Comparison of ENCODE assay signal across 18 cellular contexts in the genomic region with DNA sequence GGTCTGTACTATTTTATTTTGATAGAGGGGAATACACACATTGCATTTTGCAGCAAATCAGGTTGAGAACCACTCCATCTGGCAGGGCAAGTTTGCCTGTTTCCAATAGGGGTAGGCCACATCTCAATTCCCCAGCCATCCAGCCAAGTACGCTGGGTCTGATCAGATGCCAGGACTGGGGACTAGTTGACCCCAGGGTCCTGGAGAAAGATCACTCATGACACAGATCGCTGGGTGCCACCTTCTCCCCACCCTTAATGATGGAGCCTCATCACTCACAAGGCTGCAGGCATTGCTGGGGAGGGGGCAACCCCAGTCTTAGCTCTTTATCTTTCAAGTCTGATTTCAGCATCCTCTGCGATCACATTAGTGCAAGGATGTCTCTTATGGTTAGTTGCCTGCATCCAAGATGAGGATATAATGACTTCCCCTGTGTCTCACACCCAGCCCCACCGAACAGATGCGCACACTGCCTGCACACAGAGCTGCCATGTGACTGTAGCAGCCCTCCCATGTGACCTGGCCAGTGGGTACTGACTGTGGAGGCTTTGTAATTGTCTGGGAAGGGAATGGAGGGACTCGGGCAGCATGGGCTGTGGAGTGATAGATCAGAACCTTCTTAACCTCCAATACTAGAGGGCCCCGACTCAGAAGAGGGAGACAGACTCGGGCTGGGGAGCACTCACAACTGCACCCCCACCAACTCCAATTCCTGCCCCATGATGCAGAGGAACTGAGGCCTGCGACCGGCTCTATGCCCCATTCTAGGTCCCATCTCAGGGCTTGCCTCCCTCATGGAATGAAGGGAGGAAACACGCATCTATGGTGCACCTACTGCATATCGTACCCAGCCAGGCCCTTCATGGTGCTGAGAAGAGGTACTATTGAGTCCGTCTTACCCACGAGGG.
A peak's percentile ranks its signal among the peaks of the same experiment; 100 is the strongest.
DNase-seq lines count a peak whose midpoint lies in the region; ATAC-seq and TF ChIP-seq lines count a peak whose summit lies in the region.
"Had no signal": no experiment of that assay in that cellular context is flagged by ENCODE, and none has a peak within 500 bp of the region (broad histone marks: within the 10 kb centered on the region; RNA-seq: fewer than 3 reads in every experiment).

No MANE protein-coding gene starts in this region.

- CTCF ChIA-PET in T-cell (lab: Charles Lee), result no interaction called here

- ATAC-seq in T-cell (replicated peaks in 1 of 4) (no peak), HG03175 (IDR thresholded peaks at IDR 0.05; ENCODE audit: unreplicated experiment) (no peak)
- ATAC-seq: Panc1 had no signal

- H3K27me3 Mint-ChIP-seq in T-cell (peaks cover 7 to 25% of the 10 kb centered on the region in 2 donors), type B pancreatic cell (peaks cover 44% of the 10 kb centered on the region)

- H3K27me3 ChIP-seq in dorsolateral prefrontal cortex, result no peaks in the 10 kb centered on the region
- H3K27me3 ChIP-seq: BLaER1 treated with 17β-estradiol and CSF1 and Interleukin-3, amounts not matched to agents 10 nM and 100 nM had no signal

- H3K27ac Mint-ChIP-seq in T-cell, result no peak overlapping the region
- no peak overlapping the region for H3K27ac Mint-ChIP-seq in type B pancreatic cell

- POLR2A ChIA-PET in T-cell (lab: Charles Lee), result no interaction called here

- intact Hi-C loops in dorsolateral prefrontal cortex (cut with DNase I), result no loop called here

- H3K4me1 Mint-ChIP-seq in T-cell, result no peaks in the 10 kb centered on the region
- peaks cover 10% of the 10 kb centered on the region for H3K4me1 Mint-ChIP-seq in type B pancreatic cell (ENCODE audit: unreplicated experiment)

- TF ChIP-seq CTCF in dorsolateral prefrontal cortex (IDR thresholded peaks at IDR 0.05 in 54 of 56, conservative IDR thresholded peaks at IDR 0.05 in 2 of 56; ENCODE audit: low read depth in 1 of 56, partially characterized antibody in 56 of 56) (peak in 4 of 56 donors; percentile 6 to 19 (median 18)), type B pancreatic cell (conservative IDR thresholded peaks at IDR 0.05) (no peak)

- H3K4me3 Mint-ChIP-seq in T-cell, result no peak overlapping the region
- no peak overlapping the region for H3K4me3 Mint-ChIP-seq in type B pancreatic cell

- DNase-seq in Ammon's horn (ENCODE audit: low spot score) (peak; percentile 96), dorsolateral prefrontal cortex (peak in 9 of 10 donors; percentile 88 to 96 (median 90)), midbrain (lab: John Stamatoyannopoulos, UW) (peak; percentile 91), putamen (ENCODE audit: low spot score) (peak; percentile 95), T-cell (no peak), type B pancreatic cell (ENCODE audit: extremely low spot score, unreplicated experiment) (no peak), NCI-H1930 (lab: John Stamatoyannopoulos, UW) (no peak)
- DNase-seq: 8988T, DMS 273 treated with DMSO at 0.1 percent for 48 hours, Karpas-422, MM.1S, NCI-H1105, NCI-H187, NCI-H446 treated with DMSO at 0.1 percent for 48 hours, NCI-H774 had no signal

- H3K27ac ChIP-seq in dorsolateral prefrontal cortex, result peak overlapping the region; percentile 76 to 99 (median 94)
- H3K27ac ChIP-seq: BLaER1 treated with 17β-estradiol and CSF1 and Interleukin-3, amounts not matched to agents 10 nM and 100 nM had no signal

- peak overlapping the region in 3 of 59 donors; percentile 2 to 3 (median 3) for H3K4me3 ChIP-seq in dorsolateral prefrontal cortex
- H3K4me3 ChIP-seq: BLaER1 treated with 17β-estradiol and CSF1 and Interleukin-3, amounts not matched to agents 10 nM and 100 nM had no signal

- H3K9me3 Mint-ChIP-seq in T-cell (peaks cover 0 to 5% (median 0%) of the 10 kb centered on the region in 3 donors), type B pancreatic cell (no peaks in the 10 kb centered on the region)

- H3K36me3 Mint-ChIP-seq in T-cell (no peaks in the 10 kb centered on the region), type B pancreatic cell (no peaks in the 10 kb centered on the region)

Comparison
In these comparisons a context has a peak if more than half of its experiments do, and no peak if none do; other contexts are left out.
1. DNase-seq: peak in Ammon's horn (single experiment), dorsolateral prefrontal cortex (9 of 10), midbrain (single experiment) and putamen (single experiment); none in T-cell (0 of 34), type B pancreatic cell (single experiment) and NCI-H1930 (0 of 2).